ENCODE assay signal across 1 cellular context in genomic region chr14:41280745-41281144, GRCh38.
TF ChIP-seq lines count a peak whose summit lies in the region.

No MANE protein-coding gene starts in this region.

TF ChIP-seq in Ishikawa, 13 proteins besides CTCF, POLR2A, EP300 and RAD21 (continued from another document):
- no peak for TF ChIP-seq USF1 (IDR thresholded peaks at IDR 0.05)
